ENCODE assay signal across 27 cellular contexts in the genomic region with DNA sequence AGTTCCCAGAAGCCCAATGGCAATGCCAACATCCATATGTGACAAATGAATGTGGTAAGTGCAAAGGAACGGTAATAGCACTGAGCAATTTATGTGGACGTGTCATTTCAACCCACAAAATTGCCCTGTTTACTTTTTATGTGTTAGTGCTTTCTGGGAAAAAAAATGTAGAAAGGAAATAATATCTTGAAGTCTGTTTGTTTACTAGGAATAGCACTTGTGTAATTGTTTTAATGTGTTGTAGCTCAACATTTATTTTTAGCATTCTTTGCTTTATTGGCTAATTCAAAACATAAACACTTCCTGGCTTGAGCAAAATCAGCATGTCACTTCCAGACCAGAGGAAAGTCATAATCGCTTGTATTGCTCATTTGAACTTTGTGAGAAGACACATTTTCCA.
A peak's percentile ranks its signal among the peaks of the same experiment; 100 is the strongest.
DNase-seq lines count a peak whose midpoint lies in the region; ATAC-seq and TF ChIP-seq lines count a peak whose summit lies in the region.
"Had no signal": no experiment of that assay in that cellular context is flagged by ENCODE, and none has a peak within 500 bp of the region (broad histone marks: within the 10 kb centered on the region; RNA-seq: fewer than 3 reads in every experiment).

No MANE protein-coding gene starts in this region.

- ATAC-seq in SK-N-SH treated with all-trans-retinoic acid at 6 μM for 48 hours (peak; percentile 6; the same call in 1 of the 3 replicates), HG02884 (IDR thresholded peaks at IDR 0.05; ENCODE audit: unreplicated experiment) (no peak)
- ATAC-seq: A549; activated naive CD4-positive, alpha-beta T cell treated with anti-CD3 and anti-CD28 coated beads, Interleukin-2, amount 50 U/mL, for 72 hours; GM12878; left cardiac atrium; stimulated activated naive CD8-positive, alpha-beta T cell treated with anti-CD3 and anti-CD28 coated beads, Interleukin-15, Interleukin-2, amounts not matched to agents 100 U/mL and 50 U/mL, for 24 hours; WTC11 had no signal

- no peak overlapping the region for H3K27ac ChIP-seq in coronary artery
- H3K27ac ChIP-seq: A549, esophagus muscularis mucosa, Peyer's patch, tibial artery had no signal

- TF ChIP-seq CTCF in AG09309 (IDR thresholded peaks at IDR 0.05; ENCODE audit: control insufficient read depth, insufficient read depth, low read depth, low read length, missing control alignments) (no peak), fibroblast of villous mesenchyme (IDR thresholded peaks at IDR 0.05; ENCODE audit: insufficient read depth, low read depth, low read length) (no peak), coronary artery (IDR thresholded peaks at IDR 0.05) (no peak)

- peak; percentile 83 for DNase-seq in AG09309 (ENCODE audit: low read depth)
- DNase-seq in GM04504 (ENCODE audit: low read depth): peak; percentile 92
- DNase-seq in fibroblast of villous mesenchyme (ENCODE audit: low read depth): peak; percentile 74
- DNase-seq in coronary artery (ENCODE audit: low spot score): no peak
- no peak for DNase-seq in NCI-H2029 (lab: John Stamatoyannopoulos, UW)
- DNase-seq in NCI-H2227 (lab: John Stamatoyannopoulos, UW; ENCODE audit: unreplicated experiment): no peak
- DNase-seq: cerebellar nuclear complex; DMS 273 treated with DMSO at 0.1 percent for 48 hours; effector CD4-positive, alpha-beta T cell; GDM1; glutamatergic neuron; KBM-7; left cardiac atrium; NCI-H1930; NCI-H345; nucleus accumbens; Peyer's patch; stimulated activated CD4-positive, alpha-beta T cell treated with anti-CD3 and anti-CD28 coated beads, Interleukin-2, amount 100 ng/mL, for 48 hours; stimulated activated naive CD8-positive, alpha-beta T cell treated with anti-CD3 and anti-CD28 coated beads, Interleukin-15, Interleukin-2, amounts not matched to agents 100 U/mL and 50 U/mL, for 24 hours; tibial artery had no signal

- no peak overlapping the region for H3K4me3 ChIP-seq in AG09309 (ENCODE audit: control insufficient read depth, low read depth, low read length)
- no peak overlapping the region for H3K4me3 ChIP-seq in fibroblast of villous mesenchyme (ENCODE audit: low read depth, low read length)
- no peak overlapping the region for H3K4me3 ChIP-seq in coronary artery
- H3K4me3 ChIP-seq: A549, esophagus muscularis mucosa, GM12878, Peyer's patch, tibial artery had no signal

TF ChIP-seq in SK-N-SH treated with all-trans-retinoic acid at 6 μM for 48 hours, 23 proteins besides CTCF, POLR2A, EP300 and RAD21:
- no peak; the same call in 1 of the 2 replicates for TF ChIP-seq TOX (CRISPR knock-in tag; IDR thresholded peaks at IDR 0.05; ENCODE audit: borderline replicate concordance)
- no peak for TF ChIP-seq BACH2 (CRISPR knock-in tag; IDR thresholded peaks at IDR 0.05; ENCODE audit: borderline replicate concordance)
- TF ChIP-seq TCF4 (CRISPR knock-in tag; IDR thresholded peaks at IDR 0.05; ENCODE audit: borderline replicate concordance): no peak
- no peak for TF ChIP-seq ZNF565 (CRISPR knock-in tag; conservative IDR thresholded peaks at IDR 0.05; ENCODE audit: low read depth)
- TF ChIP-seq, protein P1, sequence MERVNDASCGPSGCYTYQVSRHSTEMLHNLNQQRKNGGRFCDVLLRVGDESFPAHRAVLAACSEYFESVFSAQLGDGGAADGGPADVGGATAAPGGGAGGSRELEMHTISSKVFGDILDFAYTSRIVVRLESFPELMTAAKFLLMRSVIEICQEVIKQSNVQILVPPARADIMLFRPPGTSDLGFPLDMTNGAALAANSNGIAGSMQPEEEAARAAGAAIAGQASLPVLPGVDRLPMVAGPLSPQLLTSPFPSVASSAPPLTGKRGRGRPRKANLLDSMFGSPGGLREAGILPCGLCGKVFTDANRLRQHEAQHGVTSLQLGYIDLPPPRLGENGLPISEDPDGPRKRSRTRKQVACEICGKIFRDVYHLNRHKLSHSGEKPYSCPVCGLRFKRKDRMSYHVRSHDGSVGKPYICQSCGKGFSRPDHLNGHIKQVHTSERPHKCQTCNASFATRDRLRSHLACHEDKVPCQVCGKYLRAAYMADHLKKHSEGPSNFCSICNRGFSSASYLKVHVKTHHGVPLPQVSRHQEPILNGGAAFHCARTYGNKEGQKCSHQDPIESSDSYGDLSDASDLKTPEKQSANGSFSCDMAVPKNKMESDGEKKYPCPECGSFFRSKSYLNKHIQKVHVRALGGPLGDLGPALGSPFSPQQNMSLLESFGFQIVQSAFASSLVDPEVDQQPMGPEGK (CRISPR knock-in tag; IDR thresholded peaks at IDR 0.05; ENCODE audit: borderline replicate concordance): no peak
- no peak for TF ChIP-seq SNAI2 (CRISPR knock-in tag; IDR thresholded peaks at IDR 0.05)
- no peak for TF ChIP-seq GLIS3 (CRISPR knock-in tag; IDR thresholded peaks at IDR 0.05)
- TF ChIP-seq, protein P2, sequence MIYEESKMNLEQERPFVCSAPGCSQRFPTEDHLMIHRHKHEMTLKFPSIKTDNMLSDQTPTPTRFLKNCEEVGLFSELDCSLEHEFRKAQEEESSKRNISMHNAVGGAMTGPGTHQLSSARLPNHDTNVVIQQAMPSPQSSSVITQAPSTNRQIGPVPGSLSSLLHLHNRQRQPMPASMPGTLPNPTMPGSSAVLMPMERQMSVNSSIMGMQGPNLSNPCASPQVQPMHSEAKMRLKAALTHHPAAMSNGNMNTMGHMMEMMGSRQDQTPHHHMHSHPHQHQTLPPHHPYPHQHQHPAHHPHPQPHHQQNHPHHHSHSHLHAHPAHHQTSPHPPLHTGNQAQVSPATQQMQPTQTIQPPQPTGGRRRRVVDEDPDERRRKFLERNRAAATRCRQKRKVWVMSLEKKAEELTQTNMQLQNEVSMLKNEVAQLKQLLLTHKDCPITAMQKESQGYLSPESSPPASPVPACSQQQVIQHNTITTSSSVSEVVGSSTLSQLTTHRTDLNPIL (CRISPR knock-in tag; IDR thresholded peaks at IDR 0.05; ENCODE audit: low read depth): no peak
- TF ChIP-seq ZNF70 (CRISPR knock-in tag; IDR thresholded peaks at IDR 0.05): no peak
TF ChIP-seq in SK-N-SH treated with all-trans-retinoic acid at 6 μM for 48 hours: peak in this region for 0.

Comparison
In these comparisons a context has a peak if more than half of its experiments do, and no peak if none do; other contexts are left out.
1. DNase-seq: peak in AG09309 (single experiment), GM04504 (single experiment) and fibroblast of villous mesenchyme (single experiment); none in coronary artery (single experiment), NCI-H2029 (single experiment) and NCI-H2227 (single experiment).